8 cellular contexts compared by ENCODE assay signal in the genomic region with DNA sequence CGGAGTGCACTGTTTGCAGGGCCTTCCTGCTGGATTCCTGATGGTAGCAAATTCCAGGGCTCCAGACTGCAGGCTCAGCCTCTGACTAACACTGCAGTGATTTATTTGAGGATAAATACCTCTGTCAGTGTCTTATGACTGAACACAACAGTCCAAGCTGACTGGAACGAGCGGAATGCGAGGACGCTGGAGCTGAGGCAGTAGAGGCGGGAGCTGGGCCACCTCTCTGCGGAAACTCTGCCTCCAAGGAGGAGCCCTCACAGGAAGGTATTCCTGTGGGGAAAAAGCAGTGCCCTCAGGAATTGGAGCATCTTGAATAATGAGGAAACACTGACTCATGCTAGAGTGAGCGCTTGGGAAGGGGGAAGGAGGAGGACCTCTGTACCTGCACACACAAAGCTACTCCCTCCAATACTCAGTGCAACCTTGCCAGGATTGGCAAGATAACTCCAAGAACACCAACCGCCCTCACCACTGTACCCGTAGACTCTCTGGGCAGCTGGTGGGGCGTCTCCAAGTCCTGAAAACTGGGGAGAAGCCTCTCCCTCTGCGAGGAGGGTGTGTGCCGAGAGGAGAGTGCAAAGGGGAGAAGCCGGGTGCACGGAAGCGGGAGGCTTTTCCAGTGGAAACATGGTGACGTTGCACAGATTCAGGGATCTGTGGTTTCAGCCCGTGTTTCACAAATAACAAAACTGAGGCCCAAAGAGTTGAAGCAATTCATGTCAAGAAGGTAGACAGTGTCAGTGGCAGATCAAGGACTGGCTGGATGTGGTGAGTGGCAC. TPM values are rescaled to one million over a fixed set of nuclear protein-coding genes. Genes with fewer than 3 reads are reported as not detected.
DNase-seq lines count a peak whose midpoint lies in the region; ATAC-seq, FAIRE-seq and TF ChIP-seq lines count a peak whose summit lies in the region.

No MANE protein-coding gene starts in this region.

- H3K9me3 ChIP-seq in mammary epithelial cell (replicated peaks; ENCODE audit: insufficient read depth, low read length) (no peaks in the 10 kb centered on the region), keratinocyte (ENCODE audit: control insufficient read depth, low read depth, low read length) (no peaks in the 10 kb centered on the region)

- peak overlapping the region; percentile 78 for H3K4me3 Mint-ChIP-seq in stimulated activated memory B cell treated with anti-CD40 and anti-IgM and Interleukin-4, amounts not matched to agents 10 μg/mL and 1 μg/mL and 100 μg/mL, for 72 hours

- H3K4me1 ChIP-seq in mammary epithelial cell (ENCODE audit: insufficient read depth, low read length) (peaks cover 31% of the 10 kb centered on the region), keratinocyte (ENCODE audit: control insufficient read depth, extremely low read depth, insufficient read depth, low read length) (peaks cover 27% of the 10 kb centered on the region)

- peak overlapping the region; percentile 1 for H3K27ac ChIP-seq in mammary epithelial cell (ENCODE audit: insufficient read depth, low read depth, low read length)
- peak overlapping the region; percentile 78 for H3K27ac ChIP-seq in keratinocyte (ENCODE audit: control insufficient read depth, insufficient read depth, low read length)

- H3K36me3 Mint-ChIP-seq in stimulated activated memory B cell treated with anti-CD40 and anti-IgM and Interleukin-4, amounts not matched to agents 10 μg/mL and 1 μg/mL and 100 μg/mL, for 72 hours: peaks cover 37% of the 10 kb centered on the region

- ATAC-seq in stimulated activated memory B cell treated with anti-CD40 and anti-IgM and Interleukin-4, amounts not matched to agents 10 μg/mL and 1 μg/mL and 100 μg/mL, for 72 hours: no peak
- ATAC-seq in HG02642 (IDR thresholded peaks at IDR 0.05; ENCODE audit: poor library complexity, unreplicated experiment) (no peak), GM19452 (IDR thresholded peaks at IDR 0.05; ENCODE audit: unreplicated experiment) (no peak), GM21786 (IDR thresholded peaks at IDR 0.05; ENCODE audit: unreplicated experiment) (no peak)

- H2AFZ ChIP-seq in mammary epithelial cell (ENCODE audit: low read depth, low read length) (no peak overlapping the region), keratinocyte (ENCODE audit: control insufficient read depth, low read length) (peak overlapping the region; percentile 39)

- intact Hi-C loops in mammary epithelial cell (cut with micrococcal nuclease): loop anchor here (1.0 to 5.0 kb wide), 5 partner anchors 32 to 1062 kb away; a partner anchor contains a TSS

- H3K27ac Mint-ChIP-seq in stimulated activated memory B cell treated with anti-CD40 and anti-IgM and Interleukin-4, amounts not matched to agents 10 μg/mL and 1 μg/mL and 100 μg/mL, for 72 hours: peak overlapping the region; percentile 92

- BruUV-seq in mammary epithelial cell (replicated peaks; lab: Mats Ljungman, UMichigan): no TSS peak

- H4K20me1 ChIP-seq in mammary epithelial cell (ENCODE audit: insufficient read depth, low read length): no peaks in the 10 kb centered on the region
- no peaks in the 10 kb centered on the region for H4K20me1 ChIP-seq in keratinocyte (ENCODE audit: control insufficient read depth, extremely low read depth, insufficient read depth, low read length)

- no peaks in the 10 kb centered on the region for H3K36me3 ChIP-seq in mammary epithelial cell (ENCODE audit: insufficient read depth, low read length)
- H3K36me3 ChIP-seq in keratinocyte (ENCODE audit: control insufficient read depth in 2 of 2, extremely low read depth in 1 of 2, insufficient read depth in 2 of 2, low read length in 2 of 2): no peaks in the 10 kb centered on the region

- TF ChIP-seq CTCF in mammary epithelial cell (conservative IDR thresholded peaks at IDR 0.05 in 1 of 2, IDR thresholded peaks at IDR 0.05 in 1 of 2; ENCODE audit: extremely low read depth in 1 of 2, insufficient read depth in 1 of 2, low read depth in 1 of 2, low read length in 2 of 2): no peak
- no peak for TF ChIP-seq CTCF in keratinocyte (optimal IDR thresholded peaks at IDR 0.05 in 1 of 3, IDR thresholded peaks at IDR 0.05 in 1 of 3, conservative IDR thresholded peaks at IDR 0.05 in 1 of 3; ENCODE audit: extremely low read depth in 1 of 3, insufficient read depth in 2 of 3, low read length in 3 of 3)

- peaks cover 57% of the 10 kb centered on the region for H3K4me1 Mint-ChIP-seq in stimulated activated memory B cell treated with anti-CD40 and anti-IgM and Interleukin-4, amounts not matched to agents 10 μg/mL and 1 μg/mL and 100 μg/mL, for 72 hours

- WGBS in mammary epithelial cell (ENCODE audit: low coverage, missing lambda C conversion rate): 31% methylated on average over 14 of the region's 18 CpGs

- H3K27me3 Mint-ChIP-seq in stimulated activated memory B cell treated with anti-CD40 and anti-IgM and Interleukin-4, amounts not matched to agents 10 μg/mL and 1 μg/mL and 100 μg/mL, for 72 hours: no peaks in the 10 kb centered on the region

- H3K9me3 Mint-ChIP-seq in stimulated activated memory B cell treated with anti-CD40 and anti-IgM and Interleukin-4, amounts not matched to agents 10 μg/mL and 1 μg/mL and 100 μg/mL, for 72 hours: no peaks in the 10 kb centered on the region

- H3K4me3 ChIP-seq in mammary epithelial cell (replicated peaks in 1 of 3; ENCODE audit: insufficient read depth in 1 of 3, low read depth in 2 of 3, low read length in 3 of 3) (no peak overlapping the region), keratinocyte (ENCODE audit: control insufficient read depth in 2 of 3, extremely low read depth in 1 of 3, insufficient read depth in 2 of 3, low read depth in 1 of 3, low read length in 3 of 3) (peak overlapping the region in 2 of 3 experiments; percentile 57 to 65)

- CTCF ChIA-PET in mammary epithelial cell (lab: Charles Lee; ENCODE audit: low non-redundant PET): interaction anchor here (0.7 kb wide), 1 partner anchor 465 kb away, joined by 8 read pairs; no protein-coding TSS in a partner anchor

- H3K9me1 ChIP-seq in keratinocyte (ENCODE audit: control insufficient read depth, extremely low read depth, insufficient read depth, low read length): peaks cover 3% of the 10 kb centered on the region

- in situ Hi-C loops in mammary epithelial cell (cut with MboI; ENCODE audit: low sequenced_read_pairs in 2 of 2): no loop called here

- peaks cover 75% of the 10 kb centered on the region for H3K79me2 ChIP-seq in mammary epithelial cell (ENCODE audit: insufficient read depth, low read length)
- peaks cover 58% of the 10 kb centered on the region for H3K79me2 ChIP-seq in keratinocyte (ENCODE audit: control insufficient read depth, insufficient read depth, low read length)

- H3K4me2 ChIP-seq in mammary epithelial cell (ENCODE audit: insufficient read depth, low read depth, low read length) (peak overlapping the region; percentile 57), keratinocyte (ENCODE audit: control insufficient read depth, extremely low read depth, insufficient read depth, low read depth, low read length) (peak overlapping the region; percentile 84)

- no peak overlapping the region for H3K9ac ChIP-seq in mammary epithelial cell (ENCODE audit: insufficient read depth, low read length)
- H3K9ac ChIP-seq in keratinocyte (ENCODE audit: control insufficient read depth, extremely low read depth, insufficient read depth, low read length): peak overlapping the region; percentile 58

- FAIRE-seq in keratinocyte (lab: Jason Lieb, UNC): peak; percentile 96

- dilution Hi-C loops in mammary epithelial cell (cut with HindIII; ENCODE audit: low sequenced_read_pairs) (loop anchor here (5.0 kb wide), 1 partner anchor 47 kb away; no protein-coding TSS in a partner anchor), keratinocyte (cut with MboI; ENCODE audit: extremely low pct_ligation_motif_present, low sequenced_read_pairs) (no loop called here)

- DNase-seq in HuH-7.5 (ENCODE audit: low spot score) (peak; percentile 67), mammary epithelial cell (peak; percentile 99), keratinocyte (ENCODE audit: low read depth, low spot score) (peak; percentile 92), SKM-1 treated with dmso at 0.1 percent for 144 hours (lab: John Stamatoyannopoulos, UW; ENCODE audit: unreplicated experiment) (no peak)

- H3K27me3 ChIP-seq in mammary epithelial cell (ENCODE audit: insufficient read depth, low read length) (no peaks in the 10 kb centered on the region), keratinocyte (ENCODE audit: control insufficient read depth, extremely low read depth, insufficient read depth, low read length) (no peaks in the 10 kb centered on the region)

RNA-seq across cellular contexts. Expression of a gene that starts 43.0 kb away (rescaled TPM):
- 10 to 100 TPM; 30.8 to 77.3 TPM for total RNA-seq in mammary epithelial cell
- polyA plus RNA-seq in mammary epithelial cell (31.3 TPM), keratinocyte (28.5 to 51.6 TPM (median 32.6 TPM) in 3 replicates)
- polyA minus RNA-seq in mammary epithelial cell (46.0 TPM), keratinocyte (27.6 to 36.2 TPM (median 28.9 TPM) in 3 replicates)
- polyA plus RNA-seq in keratinocyte (2011; ENCODE audit: low read depth): 25.2 TPM
- 30.9 and 43.1 TPM in 2 replicates for polyA plus RNA-seq in keratinocyte (2011; cell fraction: cytosol; rRNA removed)
- 46.0 and 73.6 TPM in 2 replicates for polyA plus RNA-seq in keratinocyte (2011; cell fraction: nucleus; rRNA removed)
- 21.2 and 26.3 TPM in 2 replicates for polyA plus RNA-seq in keratinocyte (2012; ENCODE audit: low replicate concordance)
- 58.3 TPM for polyA minus RNA-seq in keratinocyte (2011; cell fraction: cytosol; rRNA and poly(A)+ RNA removed)
- 37.0 and 50.0 TPM in 2 replicates for polyA minus RNA-seq in keratinocyte (2011; cell fraction: nucleus; rRNA and poly(A)+ RNA removed)

Comparison
In these comparisons a context has a peak if more than half of its experiments do, and no peak if none do; other contexts are left out.
1. H3K4me3 ChIP-seq: peak in keratinocyte (2 of 3); none in mammary epithelial cell (0 of 3).